ENCODE assay signal across 7 cellular contexts in the genomic region with DNA sequence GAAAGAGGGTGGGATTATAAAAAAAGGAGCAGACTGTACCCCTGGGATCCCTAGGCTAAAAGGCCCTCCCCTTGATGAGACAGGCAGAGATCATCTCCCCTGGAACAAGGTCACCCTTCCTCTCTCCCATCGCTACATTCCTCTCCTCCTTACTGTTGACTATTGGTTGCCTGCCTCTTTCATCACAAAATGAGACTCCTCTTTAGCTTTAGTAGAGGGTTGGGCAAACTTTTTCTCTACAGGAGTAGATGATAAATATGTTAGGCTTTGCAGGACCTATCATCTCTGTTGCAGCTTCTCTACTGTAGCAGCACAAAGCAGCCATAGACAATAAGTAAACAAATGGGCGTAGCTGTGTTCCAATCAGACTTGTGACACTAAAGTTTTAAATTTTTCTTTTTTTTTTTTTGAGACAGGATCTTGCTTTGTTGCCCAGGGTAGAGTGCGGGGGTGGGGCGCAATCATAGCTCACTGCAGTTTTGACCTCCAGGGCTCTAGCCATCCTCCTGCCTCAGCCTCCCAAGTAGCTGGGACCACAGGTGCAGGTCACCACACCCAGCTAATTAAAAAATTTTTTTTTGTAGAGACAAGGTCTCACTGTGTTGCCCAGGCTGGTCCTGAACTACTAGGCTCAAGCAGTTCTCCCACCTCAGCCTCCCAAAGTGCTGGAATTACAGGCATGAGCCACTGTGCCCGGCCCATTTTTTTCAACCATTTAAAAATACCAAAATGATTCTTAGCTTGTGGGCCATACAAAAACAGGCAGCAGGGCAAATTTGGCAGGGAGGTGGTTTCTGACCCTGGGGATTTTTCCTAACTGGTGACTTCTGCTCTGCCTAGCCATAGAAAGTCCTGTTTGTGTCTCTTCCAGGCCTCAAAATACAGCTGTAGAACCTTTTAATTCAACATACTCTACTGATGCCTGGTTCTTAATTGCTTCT. TPM values are rescaled to one million over a fixed set of nuclear protein-coding genes. Genes with fewer than 3 reads are reported as not detected.
DNase-seq lines count a peak whose midpoint lies in the region; ATAC-seq lines count a peak whose summit lies in the region.

No MANE protein-coding gene starts in this region.

- H3K4me3 ChIP-seq in iPS-15b (ENCODE audit: low read depth, low read length) = no peak overlapping the region

- H3K9ac ChIP-seq in iPS-15b (ENCODE audit: low read depth, low read length) = peak overlapping the region; percentile 55

- H3K9me3 ChIP-seq in iPS-15b (ENCODE audit: control insufficient read depth, insufficient read depth, low read length) = no peaks in the 10 kb centered on the region

- peaks cover 6% of the 10 kb centered on the region for H3K36me3 Mint-ChIP-seq in IgD-negative memory B cell
- H3K36me3 Mint-ChIP-seq in activated naive CD4-positive, alpha-beta T cell treated with anti-CD3 and anti-CD28 coated beads, Interleukin-2, amount 50 U/mL, for 24 hours = peaks cover 5% of the 10 kb centered on the region
- H3K36me3 Mint-ChIP-seq in stimulated activated naive B cell treated with anti-CD40 and anti-IgM and Interleukin-4, amounts not matched to agents 10 μg/mL and 1 μg/mL and 100 μg/mL, for 72 hours = peaks cover 3 to 7% of the 10 kb centered on the region in 2 donors

- peaks cover under 1% of the 10 kb centered on the region for H3K36me3 ChIP-seq in iPS-15b (ENCODE audit: control insufficient read depth, insufficient read depth, low read length)

- no peaks in the 10 kb centered on the region for H3K27me3 ChIP-seq in iPS-15b (ENCODE audit: control insufficient read depth, insufficient read depth, low read length)

- peaks cover 40 to 58% (median 43%) of the 10 kb centered on the region in 3 donors for H3K4me1 Mint-ChIP-seq in IgD-negative memory B cell
- peaks cover 82% of the 10 kb centered on the region for H3K4me1 Mint-ChIP-seq in activated naive CD4-positive, alpha-beta T cell treated with anti-CD3 and anti-CD28 coated beads, Interleukin-2, amount 50 U/mL, for 24 hours
- peaks cover 62 to 92% of the 10 kb centered on the region in 2 donors for H3K4me1 Mint-ChIP-seq in stimulated activated naive B cell treated with anti-CD40 and anti-IgM and Interleukin-4, amounts not matched to agents 10 μg/mL and 1 μg/mL and 100 μg/mL, for 72 hours

- no peak for DNase-seq in stimulated activated naive B cell treated with anti-CD40 and anti-IgM and Interleukin-4, amounts not matched to agents 10 μg/mL and 1 μg/mL and 100 μg/mL, for 72 hours

- peak overlapping the region; percentile 91 to 99 (median 96) for H3K4me3 Mint-ChIP-seq in IgD-negative memory B cell
- peak overlapping the region; percentile 89 for H3K4me3 Mint-ChIP-seq in activated naive CD4-positive, alpha-beta T cell treated with anti-CD3 and anti-CD28 coated beads, Interleukin-2, amount 50 U/mL, for 24 hours
- H3K4me3 Mint-ChIP-seq in stimulated activated naive B cell treated with anti-CD40 and anti-IgM and Interleukin-4, amounts not matched to agents 10 μg/mL and 1 μg/mL and 100 μg/mL, for 72 hours = peak overlapping the region; percentile 95 to 97

- peaks cover 46% of the 10 kb centered on the region for H3K4me1 ChIP-seq in iPS-15b (ENCODE audit: control insufficient read depth, insufficient read depth, low read length)

- no peaks in the 10 kb centered on the region for H3K27me3 Mint-ChIP-seq in IgD-negative memory B cell
- no peaks in the 10 kb centered on the region for H3K27me3 Mint-ChIP-seq in activated naive CD4-positive, alpha-beta T cell treated with anti-CD3 and anti-CD28 coated beads, Interleukin-2, amount 50 U/mL, for 24 hours
- H3K27me3 Mint-ChIP-seq in stimulated activated naive B cell treated with anti-CD40 and anti-IgM and Interleukin-4, amounts not matched to agents 10 μg/mL and 1 μg/mL and 100 μg/mL, for 72 hours = no peaks in the 10 kb centered on the region

- no peak for ATAC-seq in stimulated activated naive B cell treated with anti-CD40 and anti-IgM and Interleukin-4, amounts not matched to agents 10 μg/mL and 1 μg/mL and 100 μg/mL, for 72 hours (replicated peaks)
- ATAC-seq in GM21737 (IDR thresholded peaks at IDR 0.05; ENCODE audit: unreplicated experiment) = no peak
- no peak for ATAC-seq in HG03460 (IDR thresholded peaks at IDR 0.05; ENCODE audit: unreplicated experiment)
- ATAC-seq in HG03571 (IDR thresholded peaks at IDR 0.05; ENCODE audit: unreplicated experiment) = no peak

- H3K9me3 Mint-ChIP-seq in IgD-negative memory B cell = no peaks in the 10 kb centered on the region
- no peaks in the 10 kb centered on the region for H3K9me3 Mint-ChIP-seq in activated naive CD4-positive, alpha-beta T cell treated with anti-CD3 and anti-CD28 coated beads, Interleukin-2, amount 50 U/mL, for 24 hours
- H3K9me3 Mint-ChIP-seq in stimulated activated naive B cell treated with anti-CD40 and anti-IgM and Interleukin-4, amounts not matched to agents 10 μg/mL and 1 μg/mL and 100 μg/mL, for 72 hours = no peaks in the 10 kb centered on the region

- H3K27ac Mint-ChIP-seq in IgD-negative memory B cell = peak overlapping the region; percentile 98 to 100 (median 99)
- H3K27ac Mint-ChIP-seq in activated naive CD4-positive, alpha-beta T cell treated with anti-CD3 and anti-CD28 coated beads, Interleukin-2, amount 50 U/mL, for 24 hours = peak overlapping the region; percentile 97
- peak overlapping the region; percentile 99 for H3K27ac Mint-ChIP-seq in stimulated activated naive B cell treated with anti-CD40 and anti-IgM and Interleukin-4, amounts not matched to agents 10 μg/mL and 1 μg/mL and 100 μg/mL, for 72 hours

RNA-seq across cellular contexts. Expression of gene MCL1, which starts 15.1 kb away (rescaled TPM):
- 99.6 TPM for polyA plus RNA-seq in IgD-negative memory B cell

RNA-seq across cellular contexts. Expression of gene ADAMTSL4, which starts 15.1 kb away (rescaled TPM):
- 0.30 TPM for polyA plus RNA-seq in IgD-negative memory B cell

RNA-seq across cellular contexts. Expression of gene FALEC, which starts 48.8 kb away (rescaled TPM):
- 1.0 TPM for polyA plus RNA-seq in IgD-negative memory B cell

RNA-seq across cellular contexts. Expression of gene ECM1, which starts 56.4 kb away (rescaled TPM):
- 0.11 TPM for polyA plus RNA-seq in IgD-negative memory B cell
